22 cellular contexts compared by ENCODE assay signal in genomic region chr11:23320131-23320530, GRCh38.
"Had no signal": no experiment of that assay in that cellular context is flagged by ENCODE, and none has a peak within 500 bp of the region (broad histone marks: within the 10 kb centered on the region; RNA-seq: fewer than 3 reads in every experiment).

No MANE protein-coding gene starts in this region.

- H3K4me3 ChIP-seq: ascending aorta, esophagus squamous epithelium, left ventricle myocardium inferior, lung, right atrium auricular region, spleen, suprapubic skin, tibial nerve had no signal

- H3K27ac ChIP-seq: ascending aorta, brain microvascular endothelial cell, esophagus squamous epithelium, left ventricle myocardium inferior, right atrium auricular region, spleen, suprapubic skin, tibial nerve, VCaP had no signal

- DNase-seq: activated CD4-positive, alpha-beta T cell treated with anti-CD3 and anti-CD28 coated beads for 4 hours; activated CD4-positive, alpha-beta T cell treated with anti-CD3 and anti-CD28 coated beads, Interleukin-2, amount 50 U/mL, for 4 hours; activated naive CD4-positive, alpha-beta T cell; activated T-cell treated with anti-CD3 and anti-CD28 coated beads for 4 hours; activated T-cell treated with anti-CD3 and anti-CD28 coated beads, Interleukin-2, amount 50 U/mL, for 72 hours; brain microvascular endothelial cell; caudate nucleus; esophagus squamous epithelium; foreskin melanocyte; left ventricle myocardium inferior; mesendoderm; spleen; stimulated activated naive CD4-positive, alpha-beta T cell; T-helper 1 cell had no signal

- ATAC-seq: activated naive CD4-positive, alpha-beta T cell treated with anti-CD3 and anti-CD28 coated beads, Interleukin-2, amount 50 U/mL, for 72 hours; activated T-cell treated with anti-CD3 and anti-CD28 coated beads, Interleukin-2, amount 50 U/mL, for 72 hours; natural killer cell treated with Interleukin-12 subunit alpha and Interleukin-12 subunit beta and Interleukin-15 and Interleukin-18, amount 100 ng/mL, for 72 hours had no signal

- H3K4me1 ChIP-seq: ascending aorta, esophagus squamous epithelium, left ventricle myocardium inferior, right atrium auricular region, spleen, suprapubic skin, tibial nerve had no signal

- H3K27me3 ChIP-seq: ascending aorta, brain microvascular endothelial cell, esophagus squamous epithelium, right atrium auricular region, spleen, suprapubic skin, tibial nerve had no signal

- H3K36me3 ChIP-seq: ascending aorta, brain microvascular endothelial cell, esophagus squamous epithelium, left ventricle myocardium inferior, right atrium auricular region, spleen, suprapubic skin, tibial nerve had no signal
